Comparison of ENCODE assay signal across 8 cellular contexts in genomic region chr17:489758-490329, GRCh38. TPM values are rescaled to one million over a fixed set of nuclear protein-coding genes. Genes with fewer than 3 reads are reported as not detected.
DNase-seq lines count a peak whose midpoint lies in the region; ATAC-seq, FAIRE-seq and TF ChIP-seq lines count a peak whose summit lies in the region.

No MANE protein-coding gene starts in this region.

- H3K4me2 ChIP-seq in astrocyte (ENCODE audit: low read length): peak overlapping the region; percentile 94

- peak overlapping the region; percentile 44 to 79 (median 68) for H3K27ac ChIP-seq in Peyer's patch
- peak overlapping the region; percentile 68 for H3K27ac ChIP-seq in astrocyte (ENCODE audit: low read depth, low read length)

- FAIRE-seq in astrocyte (lab: Jason Lieb, UNC): no peak

- H3K4me3 ChIP-seq in Peyer's patch (peak overlapping the region; percentile 37 to 67 (median 61)), astrocyte (ENCODE audit: insufficient read depth, low read depth, low read length) (peak overlapping the region; percentile 60)

- H3K27me3 Mint-ChIP-seq in astrocyte (ENCODE audit: low read depth, unreplicated experiment): peaks cover 12% of the 10 kb centered on the region

- no peaks in the 10 kb centered on the region for H3K4me1 Mint-ChIP-seq in astrocyte (ENCODE audit: low read depth, unreplicated experiment)

- peaks cover 9% of the 10 kb centered on the region for H3K79me2 ChIP-seq in astrocyte (ENCODE audit: insufficient read depth, low read length)

- no peak for TF ChIP-seq POLR2A in Peyer's patch (IDR thresholded peaks at IDR 0.05)

- H3K4me3 Mint-ChIP-seq in astrocyte (ENCODE audit: unreplicated experiment): peak overlapping the region; percentile 81

- peak in 2 of 3 donors; percentile 77 to 88 for DNase-seq in Peyer's patch
- DNase-seq in astrocyte (ENCODE audit: low read depth): peak; percentile 39
- peak; percentile 70 for DNase-seq in islet precursor cell
- DNase-seq in stimulated activated CD4-positive, alpha-beta T cell treated with anti-CD3 and anti-CD28 coated beads, Interleukin-4, amount 100 ng/mL, for 1 hour: peak; percentile 51
- DNase-seq in OCI-M1 (lab: John Stamatoyannopoulos, UW): no peak
- no peak for DNase-seq in NK-92 treated with Interleukin-12 subunit alpha and Interleukin-12 subunit beta, amount 100 ng/mL, for 24 hours (lab: John Stamatoyannopoulos, UW)
- DNase-seq in NCI-H187 treated with DMSO at 0.1 percent for 48 hours (lab: John Stamatoyannopoulos, UW): no peak

- H3K27me3 ChIP-seq in Peyer's patch (no peaks in the 10 kb centered on the region), astrocyte (ENCODE audit: insufficient read depth, low read length) (no peaks in the 10 kb centered on the region)

- no peaks in the 10 kb centered on the region for H3K9me3 Mint-ChIP-seq in astrocyte (ENCODE audit: unreplicated experiment)

- H3K36me3 ChIP-seq in Peyer's patch: no peaks in the 10 kb centered on the region
- no peaks in the 10 kb centered on the region for H3K36me3 ChIP-seq in astrocyte (ENCODE audit: insufficient read depth, low read length)

- peak; percentile 52 for ATAC-seq in GM18907 (IDR thresholded peaks at IDR 0.05; ENCODE audit: unreplicated experiment)

- no peaks in the 10 kb centered on the region for H3K36me3 Mint-ChIP-seq in astrocyte (ENCODE audit: low read depth, unreplicated experiment)

- peak overlapping the region; percentile 55 for H2AFZ ChIP-seq in astrocyte (ENCODE audit: low read depth, low read length)

- H3K27ac Mint-ChIP-seq in astrocyte (ENCODE audit: unreplicated experiment): no peak overlapping the region

- no peak for TF ChIP-seq CTCF in Peyer's patch (IDR thresholded peaks at IDR 0.05)
- no peak for TF ChIP-seq CTCF in astrocyte (IDR thresholded peaks at IDR 0.05; ENCODE audit: insufficient read depth, low read depth, low read length)

- H3K4me1 ChIP-seq in Peyer's patch (peaks cover 0 to 19% (median 8%) of the 10 kb centered on the region in 4 donors), astrocyte (ENCODE audit: insufficient read depth, low read length) (peaks cover 15% of the 10 kb centered on the region)

- H3K9ac ChIP-seq in astrocyte (ENCODE audit: low read length): peak overlapping the region; percentile 78

- no peaks in the 10 kb centered on the region for H3K9me3 ChIP-seq in Peyer's patch
- no peaks in the 10 kb centered on the region for H3K9me3 ChIP-seq in astrocyte (ENCODE audit: insufficient read depth, low read depth, low read length)

- H4K20me1 ChIP-seq in astrocyte (ENCODE audit: insufficient read depth, low read length): peaks cover 9% of the 10 kb centered on the region

RNA-seq across cellular contexts. Expression of gene RFLNB, which starts 44.1 kb away (rescaled TPM):
- total RNA-seq in Peyer's patch: 10 to 100 TPM in 1 of 4 donors, 1 to 10 TPM in 3; 3.6 to 19.8 (median 6.2) TPM
- total RNA-seq in astrocyte: 15.3 and 16.8 TPM in 2 replicates

Comparison
In these comparisons a context has a peak if more than half of its experiments do, and no peak if none do; other contexts are left out.
1. DNase-seq: peak in Peyer's patch (2 of 3), astrocyte (single experiment), islet precursor cell (single experiment) and stimulated activated CD4-positive, alpha-beta T cell treated with anti-CD3 and anti-CD28 coated beads, Interleukin-4, amount 100 ng/mL, for 1 hour (single experiment); none in OCI-M1 (single experiment), NK-92 treated with Interleukin-12 subunit alpha and Interleukin-12 subunit beta, amount 100 ng/mL, for 24 hours (single experiment) and NCI-H187 treated with DMSO at 0.1 percent for 48 hours (single experiment).